ENCODE assay signal across 10 cellular contexts in the genomic region with DNA sequence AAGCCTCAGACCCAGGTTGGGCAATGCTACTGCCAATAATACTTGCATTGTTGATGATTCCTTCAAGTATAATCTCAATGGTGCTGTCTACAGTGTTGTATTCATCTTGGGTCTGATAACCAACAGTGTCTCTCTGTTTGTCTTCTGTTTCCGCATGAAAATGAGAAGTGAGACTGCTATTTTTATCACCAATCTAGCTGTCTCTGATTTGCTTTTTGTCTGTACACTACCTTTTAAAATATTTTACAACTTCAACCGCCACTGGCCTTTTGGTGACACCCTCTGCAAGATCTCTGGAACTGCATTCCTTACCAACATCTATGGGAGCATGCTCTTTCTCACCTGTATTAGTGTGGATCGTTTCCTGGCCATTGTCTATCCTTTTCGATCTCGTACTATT. TPM values are rescaled to one million over a fixed set of nuclear protein-coding genes. Genes with fewer than 3 reads are reported as not detected.
DNase-seq lines count a peak whose midpoint lies in the region; ATAC-seq and TF ChIP-seq lines count a peak whose summit lies in the region.
"Had no signal": no experiment of that assay in that cellular context is flagged by ENCODE, and none has a peak within 500 bp of the region (broad histone marks: within the 10 kb centered on the region; RNA-seq: fewer than 3 reads in every experiment).

No MANE protein-coding gene starts in this region.

- H3K79me2 ChIP-seq in OCI-LY7 (ENCODE audit: insufficient read depth, low read depth, low read length), result no peaks in the 10 kb centered on the region

- no peaks in the 10 kb centered on the region for H3K9me2 ChIP-seq in OCI-LY7 (ENCODE audit: insufficient read depth, low read length)

- H3K36me3 ChIP-seq in OCI-LY7 (ENCODE audit: insufficient read depth, low read length) (no peaks in the 10 kb centered on the region), ascending aorta (no peaks in the 10 kb centered on the region), H7 (replicated peaks; ENCODE audit: control insufficient read depth, insufficient read depth, low read length) (no peaks in the 10 kb centered on the region)

- H3K4me3 ChIP-seq in OCI-LY7 (ENCODE audit: low read depth, low read length, poor library complexity, severe bottlenecking) (peak overlapping the region; percentile 34), ascending aorta (no peak overlapping the region), H7 (ENCODE audit: insufficient read depth, low read depth, low read length) (no peak overlapping the region)

- H3K27me3 ChIP-seq in ascending aorta (no peaks in the 10 kb centered on the region), H7 (ENCODE audit: control insufficient read depth, insufficient read depth, low read length) (no peaks in the 10 kb centered on the region)

- no peaks in the 10 kb centered on the region for H3K9me3 ChIP-seq in OCI-LY7 (ENCODE audit: low read length)
- H3K9me3 ChIP-seq in ascending aorta, result no peaks in the 10 kb centered on the region

- peak overlapping the region; percentile 66 for H3K4me2 ChIP-seq in OCI-LY7 (ENCODE audit: low read length)

- H3K4me1 ChIP-seq in OCI-LY7 (ENCODE audit: insufficient read depth, low read length, poor library complexity, severe bottlenecking) (peaks cover 36% of the 10 kb centered on the region), ascending aorta (no peaks in the 10 kb centered on the region)

- no peaks in the 10 kb centered on the region for H4K20me1 ChIP-seq in OCI-LY7 (ENCODE audit: insufficient read depth, low read length)

- TF ChIP-seq CTCF in GM13976 (IDR thresholded peaks at IDR 0.05; ENCODE audit: borderline replicate concordance, control extremely low read depth, extremely low read depth, insufficient read depth, missing control alignments) (peak; percentile 18), OCI-LY7 (conservative IDR thresholded peaks at IDR 0.05; ENCODE audit: low read length) (peak; percentile 63), ascending aorta (IDR thresholded peaks at IDR 0.05) (no peak)

- in situ Hi-C loops in GM13976 (cut with MboI; ENCODE audit: low sequenced_read_pairs, unreplicated experiment), result no loop called here

- peak; percentile 17 for DNase-seq in GM13976 (ENCODE audit: low spot score)
- DNase-seq in OCI-LY7 (ENCODE audit: low spot score), result peak; percentile 74
- no peak for DNase-seq in activated naive CD4-positive, alpha-beta T cell treated with anti-CD3 and anti-CD28 coated beads, Interleukin-2, amount 50 U/mL, for 16 hours
- DNase-seq in left lobe of liver (ENCODE audit: low spot score), result no peak
- no peak for DNase-seq in ascending aorta (ENCODE audit: low spot score in 2 of 2)
- DNase-seq in H7, result no peak
- DNase-seq: CD4-positive, CD25-positive, alpha-beta regulatory T cell; NCI-H2227 treated with DMSO at 0.1 percent for 48 hours had no signal

- peak overlapping the region; percentile 82 for H2AFZ ChIP-seq in OCI-LY7 (ENCODE audit: low read length)

- POLR2A ChIA-PET in OCI-LY7 (lab: Charles Lee), result no interaction called here

- H3K27ac ChIP-seq in OCI-LY7 (ENCODE audit: low read depth, low read length, poor library complexity, severe bottlenecking) (peak overlapping the region; percentile 50), ascending aorta (no peak overlapping the region)

- ATAC-seq in GM21360 (IDR thresholded peaks at IDR 0.05; ENCODE audit: unreplicated experiment) (peak; percentile 89), HG03097 (IDR thresholded peaks at IDR 0.05; ENCODE audit: low FRiP score, unreplicated experiment) (peak; percentile 94), left lobe of liver (no peak)

- BruUV-seq in OCI-LY7 (replicated peaks; lab: Mats Ljungman, UMichigan), result no TSS peak

- CTCF ChIA-PET in OCI-LY7 (lab: Charles Lee; ENCODE audit: unreplicated experiment), result no interaction called here

- intact Hi-C loops in OCI-LY7 (cut with micrococcal nuclease; ENCODE audit: unreplicated experiment) (loop anchor here (5.0 to 10.0 kb wide), 4 partner anchors 190 to 520 kb away; a partner anchor contains a TSS), ascending aorta (cut with DNase I) (no loop called here)

RNA-seq across cellular contexts. Expression of a gene that starts 7.4 kb away (rescaled TPM):
- not detected in 2 replicates for total RNA-seq in OCI-LY7 (2014; rRNA removed; shearing (Covaris generic))
- total RNA-seq in OCI-LY7 (2022) (not detected in 2 replicates), left lobe of liver (not detected), ascending aorta (not detected)
- 2.9 and 3.3 TPM in 2 replicates for total RNA-seq in H7 (2014; rRNA removed; shearing (Covaris generic))
- total RNA-seq: CD4-positive, CD25-positive, alpha-beta regulatory T cell had no signal

Comparison
In these comparisons a context has a peak if more than half of its experiments do, and no peak if none do; other contexts are left out.
1. DNase-seq: peak in GM13976 (single experiment) and OCI-LY7 (single experiment); none in activated naive CD4-positive, alpha-beta T cell treated with anti-CD3 and anti-CD28 coated beads, Interleukin-2, amount 50 U/mL, for 16 hours (single experiment), left lobe of liver (single experiment), ascending aorta (0 of 2) and H7 (single experiment).
2. CTCF ChIP-seq: peak in GM13976 (single experiment) and OCI-LY7 (single experiment); none in ascending aorta (0 of 3).